1 cellular context compared by ENCODE assay signal in genomic region chr1:225880210-225880584, GRCh38.
TF ChIP-seq lines count a peak whose summit lies in the region.

No MANE protein-coding gene starts in this region.

TF ChIP-seq in K562, 482 proteins besides CTCF, POLR2A, EP300 and RAD21:
- TF ChIP-seq NELFE (IDR thresholded peaks at IDR 0.05; ENCODE audit: insufficient read depth, insufficient read length) (no peak), ELK3 (CRISPR knock-in tag; IDR thresholded peaks at IDR 0.05) (no peak), RBFOX2 (IDR thresholded peaks at IDR 0.05; ENCODE audit: low read depth, low read length) (0 out of 2 replicates have a peak, but pooled peaks have one; percentile 30), CREB5 (CRISPR knock-in tag; IDR thresholded peaks at IDR 0.05) (no peak), ATF7 (IDR thresholded peaks at IDR 0.05) (no peak), THRA (IDR thresholded peaks at IDR 0.05) (no peak), CBFB (CRISPR knock-in tag; IDR thresholded peaks at IDR 0.05) (no peak), ZNF282 (CRISPR knock-in tag; IDR thresholded peaks at IDR 0.05) (no peak), CHAMP1 (IDR thresholded peaks at IDR 0.05) (no peak), ZZZ3 (IDR thresholded peaks at IDR 0.05) (no peak), ZBTB9 (CRISPR knock-in tag; IDR thresholded peaks at IDR 0.05) (no peak), PHB (CRISPR knock-in tag; IDR thresholded peaks at IDR 0.05) (no peak), CCAR2 (IDR thresholded peaks at IDR 0.05; ENCODE audit: low read depth, low read length) (no peak), NBN (IDR thresholded peaks at IDR 0.05; ENCODE audit: low read depth) (no peak), USF2 (CRISPR knock-in tag; IDR thresholded peaks at IDR 0.05) (no peak), TFAP4 (CRISPR knock-in tag; IDR thresholded peaks at IDR 0.05; ENCODE audit: borderline replicate concordance) (peak; percentile 51; the same call in 1 of the 2 replicates)
